1 cellular context compared by ENCODE assay signal in the genomic region with DNA sequence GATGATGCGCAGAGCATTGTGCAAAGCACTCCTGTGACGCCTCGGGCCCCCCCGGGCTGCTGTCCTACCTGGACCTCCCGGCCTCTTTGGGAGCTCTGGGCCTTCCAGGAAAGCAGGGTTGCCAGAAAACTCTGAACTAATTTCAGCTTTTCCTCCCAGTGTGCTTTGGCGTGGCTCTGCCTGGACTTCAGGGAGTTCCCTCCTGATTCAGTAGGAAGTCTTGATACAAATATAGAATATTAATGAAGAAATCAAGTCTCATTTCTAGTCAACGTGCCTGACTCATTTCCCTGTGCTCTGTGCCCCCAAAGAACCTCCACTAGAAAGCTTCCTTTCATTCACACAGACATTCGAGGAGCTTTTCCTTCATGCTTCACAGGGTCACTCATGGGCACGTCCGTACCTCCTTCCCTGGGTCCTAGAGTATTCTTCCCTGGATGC.
TF ChIP-seq lines count a peak whose summit lies in the region.

No MANE protein-coding gene starts in this region.

TF ChIP-seq in HepG2, 621 proteins besides CTCF, POLR2A, EP300 and RAD21:
- TF ChIP-seq, protein P1, sequence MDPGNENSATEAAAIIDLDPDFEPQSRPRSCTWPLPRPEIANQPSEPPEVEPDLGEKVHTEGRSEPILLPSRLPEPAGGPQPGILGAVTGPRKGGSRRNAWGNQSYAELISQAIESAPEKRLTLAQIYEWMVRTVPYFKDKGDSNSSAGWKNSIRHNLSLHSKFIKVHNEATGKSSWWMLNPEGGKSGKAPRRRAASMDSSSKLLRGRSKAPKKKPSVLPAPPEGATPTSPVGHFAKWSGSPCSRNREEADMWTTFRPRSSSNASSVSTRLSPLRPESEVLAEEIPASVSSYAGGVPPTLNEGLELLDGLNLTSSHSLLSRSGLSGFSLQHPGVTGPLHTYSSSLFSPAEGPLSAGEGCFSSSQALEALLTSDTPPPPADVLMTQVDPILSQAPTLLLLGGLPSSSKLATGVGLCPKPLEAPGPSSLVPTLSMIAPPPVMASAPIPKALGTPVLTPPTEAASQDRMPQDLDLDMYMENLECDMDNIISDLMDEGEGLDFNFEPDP (CRISPR knock-in tag; conservative IDR thresholded peaks at IDR 0.05) = 0 out of 2 replicates have a peak, but pooled peaks have one; percentile 70
- TF ChIP-seq JDP2 (CRISPR knock-in tag; IDR thresholded peaks at IDR 0.05; ENCODE audit: borderline replicate concordance) (no peak), STAG1 (CRISPR knock-in tag; IDR thresholded peaks at IDR 0.05) (no peak)
- TF ChIP-seq, protein P2, sequence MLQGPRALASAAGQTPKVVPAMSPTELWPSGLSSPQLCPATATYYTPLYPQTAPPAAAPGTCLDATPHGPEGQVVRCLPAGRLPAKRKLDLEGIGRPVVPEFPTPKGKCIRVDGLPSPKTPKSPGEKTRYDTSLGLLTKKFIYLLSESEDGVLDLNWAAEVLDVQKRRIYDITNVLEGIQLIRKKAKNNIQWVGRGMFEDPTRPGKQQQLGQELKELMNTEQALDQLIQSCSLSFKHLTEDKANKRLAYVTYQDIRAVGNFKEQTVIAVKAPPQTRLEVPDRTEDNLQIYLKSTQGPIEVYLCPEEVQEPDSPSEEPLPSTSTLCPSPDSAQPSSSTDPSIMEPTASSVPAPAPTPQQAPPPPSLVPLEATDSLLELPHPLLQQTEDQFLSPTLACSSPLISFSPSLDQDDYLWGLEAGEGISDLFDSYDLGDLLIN (CRISPR knock-in tag; IDR thresholded peaks at IDR 0.05; ENCODE audit: borderline replicate concordance) = no peak
TF ChIP-seq in HepG2: peak in this region for 1.
